ENCODE assay signal across 1 cellular context in genomic region chr19:55228403-55229031, GRCh38.
TF ChIP-seq lines count a peak whose summit lies in the region.

A gene with protein sequence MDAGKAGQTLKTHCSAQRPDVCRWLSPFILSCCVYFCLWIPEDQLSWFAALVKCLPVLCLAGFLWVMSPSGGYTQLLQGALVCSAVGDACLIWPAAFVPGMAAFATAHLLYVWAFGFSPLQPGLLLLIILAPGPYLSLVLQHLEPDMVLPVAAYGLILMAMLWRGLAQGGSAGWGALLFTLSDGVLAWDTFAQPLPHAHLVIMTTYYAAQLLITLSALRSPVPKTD (minus strand): TSS chr19:55228763. CDS start chr19:55228741, 22 bp downstream.

TF ChIP-seq in HepG2, 621 proteins besides CTCF, POLR2A, EP300 and RAD21 (continued from another document and continues in another):
- TF ChIP-seq, protein P1, sequence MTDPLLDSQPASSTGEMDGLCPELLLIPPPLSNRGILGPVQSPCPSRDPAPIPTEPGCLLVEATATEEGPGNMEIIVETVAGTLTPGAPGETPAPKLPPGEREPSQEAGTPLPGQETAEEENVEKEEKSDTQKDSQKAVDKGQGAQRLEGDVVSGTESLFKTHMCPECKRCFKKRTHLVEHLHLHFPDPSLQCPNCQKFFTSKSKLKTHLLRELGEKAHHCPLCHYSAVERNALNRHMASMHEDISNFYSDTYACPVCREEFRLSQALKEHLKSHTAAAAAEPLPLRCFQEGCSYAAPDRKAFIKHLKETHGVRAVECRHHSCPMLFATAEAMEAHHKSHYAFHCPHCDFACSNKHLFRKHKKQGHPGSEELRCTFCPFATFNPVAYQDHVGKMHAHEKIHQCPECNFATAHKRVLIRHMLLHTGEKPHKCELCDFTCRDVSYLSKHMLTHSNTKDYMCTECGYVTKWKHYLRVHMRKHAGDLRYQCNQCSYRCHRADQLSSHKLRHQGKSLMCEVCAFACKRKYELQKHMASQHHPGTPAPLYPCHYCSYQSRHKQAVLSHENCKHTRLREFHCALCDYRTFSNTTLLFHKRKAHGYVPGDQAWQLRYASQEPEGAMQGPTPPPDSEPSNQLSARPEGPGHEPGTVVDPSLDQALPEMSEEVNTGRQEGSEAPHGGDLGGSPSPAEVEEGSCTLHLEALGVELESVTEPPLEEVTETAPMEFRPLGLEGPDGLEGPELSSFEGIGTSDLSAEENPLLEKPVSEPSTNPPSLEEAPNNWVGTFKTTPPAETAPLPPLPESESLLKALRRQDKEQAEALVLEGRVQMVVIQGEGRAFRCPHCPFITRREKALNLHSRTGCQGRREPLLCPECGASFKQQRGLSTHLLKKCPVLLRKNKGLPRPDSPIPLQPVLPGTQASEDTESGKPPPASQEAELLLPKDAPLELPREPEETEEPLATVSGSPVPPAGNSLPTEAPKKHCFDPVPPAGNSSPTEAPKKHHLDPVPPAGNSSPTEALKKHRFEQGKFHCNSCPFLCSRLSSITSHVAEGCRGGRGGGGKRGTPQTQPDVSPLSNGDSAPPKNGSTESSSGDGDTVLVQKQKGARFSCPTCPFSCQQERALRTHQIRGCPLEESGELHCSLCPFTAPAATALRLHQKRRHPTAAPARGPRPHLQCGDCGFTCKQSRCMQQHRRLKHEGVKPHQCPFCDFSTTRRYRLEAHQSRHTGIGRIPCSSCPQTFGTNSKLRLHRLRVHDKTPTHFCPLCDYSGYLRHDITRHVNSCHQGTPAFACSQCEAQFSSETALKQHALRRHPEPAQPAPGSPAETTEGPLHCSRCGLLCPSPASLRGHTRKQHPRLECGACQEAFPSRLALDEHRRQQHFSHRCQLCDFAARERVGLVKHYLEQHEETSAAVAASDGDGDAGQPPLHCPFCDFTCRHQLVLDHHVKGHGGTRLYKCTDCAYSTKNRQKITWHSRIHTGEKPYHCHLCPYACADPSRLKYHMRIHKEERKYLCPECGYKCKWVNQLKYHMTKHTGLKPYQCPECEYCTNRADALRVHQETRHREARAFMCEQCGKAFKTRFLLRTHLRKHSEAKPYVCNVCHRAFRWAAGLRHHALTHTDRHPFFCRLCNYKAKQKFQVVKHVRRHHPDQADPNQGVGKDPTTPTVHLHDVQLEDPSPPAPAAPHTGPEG (CRISPR knock-in tag; IDR thresholded peaks at IDR 0.05) = no peak
- TF ChIP-seq, protein P2, sequence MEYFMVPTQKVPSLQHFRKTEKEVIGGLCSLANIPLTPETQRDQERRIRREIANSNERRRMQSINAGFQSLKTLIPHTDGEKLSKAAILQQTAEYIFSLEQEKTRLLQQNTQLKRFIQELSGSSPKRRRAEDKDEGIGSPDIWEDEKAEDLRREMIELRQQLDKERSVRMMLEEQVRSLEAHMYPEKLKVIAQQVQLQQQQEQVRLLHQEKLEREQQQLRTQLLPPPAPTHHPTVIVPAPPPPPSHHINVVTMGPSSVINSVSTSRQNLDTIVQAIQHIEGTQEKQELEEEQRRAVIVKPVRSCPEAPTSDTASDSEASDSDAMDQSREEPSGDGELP (IDR thresholded peaks at IDR 0.05; ENCODE audit: borderline replicate concordance, low read depth) = 0 out of 2 replicates have a peak, but pooled peaks have one; percentile 3
- no peak for TF ChIP-seq KLF15 (CRISPR knock-in tag; IDR thresholded peaks at IDR 0.05; ENCODE audit: borderline replicate concordance)
- TF ChIP-seq GATAD2A (CRISPR knock-in tag; IDR thresholded peaks at IDR 0.05) = peak; percentile 73
- 0 out of 2 replicates have a peak, but pooled peaks have one; percentile 24 for TF ChIP-seq SAFB2 (CRISPR knock-in tag; IDR thresholded peaks at IDR 0.05; ENCODE audit: borderline replicate concordance, low read depth)
- TF ChIP-seq ZNF761 (CRISPR knock-in tag; conservative IDR thresholded peaks at IDR 0.05) = no peak; the same call in 1 of the 2 replicates
- peak; percentile 36; the same call in 1 of the 2 replicates for TF ChIP-seq PHF8 (CRISPR knock-in tag; IDR thresholded peaks at IDR 0.05)
- no peak for TF ChIP-seq ZNF557 (CRISPR knock-in tag; IDR thresholded peaks at IDR 0.05)
- TF ChIP-seq GRHL1 (CRISPR knock-in tag; conservative IDR thresholded peaks at IDR 0.05) = no peak
- TF ChIP-seq, protein P3, sequence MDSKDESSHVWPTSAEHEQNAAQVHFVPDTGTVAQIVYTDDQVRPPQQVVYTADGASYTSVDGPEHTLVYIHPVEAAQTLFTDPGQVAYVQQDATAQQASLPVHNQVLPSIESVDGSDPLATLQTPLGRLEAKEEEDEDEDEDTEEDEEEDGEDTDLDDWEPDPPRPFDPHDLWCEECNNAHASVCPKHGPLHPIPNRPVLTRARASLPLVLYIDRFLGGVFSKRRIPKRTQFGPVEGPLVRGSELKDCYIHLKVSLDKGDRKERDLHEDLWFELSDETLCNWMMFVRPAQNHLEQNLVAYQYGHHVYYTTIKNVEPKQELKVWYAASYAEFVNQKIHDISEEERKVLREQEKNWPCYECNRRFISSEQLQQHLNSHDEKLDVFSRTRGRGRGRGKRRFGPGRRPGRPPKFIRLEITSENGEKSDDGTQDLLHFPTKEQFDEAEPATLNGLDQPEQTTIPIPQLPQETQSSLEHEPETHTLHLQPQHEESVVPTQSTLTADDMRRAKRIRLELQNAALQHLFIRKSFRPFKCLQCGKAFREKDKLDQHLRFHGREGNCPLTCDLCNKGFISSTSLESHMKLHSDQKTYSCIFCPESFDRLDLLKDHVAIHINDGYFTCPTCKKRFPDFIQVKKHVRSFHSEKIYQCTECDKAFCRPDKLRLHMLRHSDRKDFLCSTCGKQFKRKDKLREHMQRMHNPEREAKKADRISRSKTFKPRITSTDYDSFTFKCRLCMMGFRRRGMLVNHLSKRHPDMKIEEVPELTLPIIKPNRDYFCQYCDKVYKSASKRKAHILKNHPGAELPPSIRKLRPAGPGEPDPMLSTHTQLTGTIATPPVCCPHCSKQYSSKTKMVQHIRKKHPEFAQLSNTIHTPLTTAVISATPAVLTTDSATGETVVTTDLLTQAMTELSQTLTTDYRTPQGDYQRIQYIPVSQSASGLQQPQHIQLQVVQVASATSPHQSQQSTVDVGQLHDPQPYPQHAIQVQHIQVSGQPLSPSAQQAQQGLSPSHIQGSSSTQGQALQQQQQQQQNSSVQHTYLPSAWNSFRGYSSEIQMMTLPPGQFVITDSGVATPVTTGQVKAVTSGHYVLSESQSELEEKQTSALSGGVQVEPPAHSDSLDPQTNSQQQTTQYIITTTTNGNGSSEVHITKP (CRISPR knock-in tag; IDR thresholded peaks at IDR 0.05; ENCODE audit: low read depth) = peak; percentile 33; the same call in 1 of the 2 replicates
- no peak for TF ChIP-seq ATM (IDR thresholded peaks at IDR 0.05; ENCODE audit: borderline replicate concordance)
- no peak for TF ChIP-seq EZH2 (conservative IDR thresholded peaks at IDR 0.05; ENCODE audit: low read depth, low read length)
- TF ChIP-seq ZNF34 (CRISPR knock-in tag; IDR thresholded peaks at IDR 0.05; ENCODE audit: borderline replicate concordance) = no peak
- no peak for TF ChIP-seq ZFAT (CRISPR knock-in tag; conservative IDR thresholded peaks at IDR 0.05)
- no peak for TF ChIP-seq PAX8 (CRISPR knock-in tag; IDR thresholded peaks at IDR 0.05; ENCODE audit: borderline replicate concordance)
- no peak for TF ChIP-seq ZNF484 (CRISPR knock-in tag; IDR thresholded peaks at IDR 0.05; ENCODE audit: borderline replicate concordance, low read depth)
- TF ChIP-seq, protein P4, sequence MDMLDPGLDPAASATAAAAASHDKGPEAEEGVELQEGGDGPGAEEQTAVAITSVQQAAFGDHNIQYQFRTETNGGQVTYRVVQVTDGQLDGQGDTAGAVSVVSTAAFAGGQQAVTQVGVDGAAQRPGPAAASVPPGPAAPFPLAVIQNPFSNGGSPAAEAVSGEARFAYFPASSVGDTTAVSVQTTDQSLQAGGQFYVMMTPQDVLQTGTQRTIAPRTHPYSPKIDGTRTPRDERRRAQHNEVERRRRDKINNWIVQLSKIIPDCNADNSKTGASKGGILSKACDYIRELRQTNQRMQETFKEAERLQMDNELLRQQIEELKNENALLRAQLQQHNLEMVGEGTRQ (IDR thresholded peaks at IDR 0.05; ENCODE audit: low read depth, low read length) = no peak
- TF ChIP-seq, protein P4 (CRISPR knock-in tag; IDR thresholded peaks at IDR 0.05; ENCODE audit: borderline replicate concordance) = no peak
- TF ChIP-seq ZNF546 (CRISPR knock-in tag; conservative IDR thresholded peaks at IDR 0.05) = 0 out of 2 replicates have a peak, but pooled peaks have one; percentile 1
- TF ChIP-seq ZNF138 (CRISPR knock-in tag; IDR thresholded peaks at IDR 0.05; ENCODE audit: low read depth) = no peak
- TF ChIP-seq ZNF337 (CRISPR knock-in tag; IDR thresholded peaks at IDR 0.05; ENCODE audit: borderline replicate concordance, low read depth) = no peak
- peak; percentile 34; the same call in 1 of the 2 replicates for TF ChIP-seq PHF20 (CRISPR knock-in tag; IDR thresholded peaks at IDR 0.05)
- TF ChIP-seq, protein P5, sequence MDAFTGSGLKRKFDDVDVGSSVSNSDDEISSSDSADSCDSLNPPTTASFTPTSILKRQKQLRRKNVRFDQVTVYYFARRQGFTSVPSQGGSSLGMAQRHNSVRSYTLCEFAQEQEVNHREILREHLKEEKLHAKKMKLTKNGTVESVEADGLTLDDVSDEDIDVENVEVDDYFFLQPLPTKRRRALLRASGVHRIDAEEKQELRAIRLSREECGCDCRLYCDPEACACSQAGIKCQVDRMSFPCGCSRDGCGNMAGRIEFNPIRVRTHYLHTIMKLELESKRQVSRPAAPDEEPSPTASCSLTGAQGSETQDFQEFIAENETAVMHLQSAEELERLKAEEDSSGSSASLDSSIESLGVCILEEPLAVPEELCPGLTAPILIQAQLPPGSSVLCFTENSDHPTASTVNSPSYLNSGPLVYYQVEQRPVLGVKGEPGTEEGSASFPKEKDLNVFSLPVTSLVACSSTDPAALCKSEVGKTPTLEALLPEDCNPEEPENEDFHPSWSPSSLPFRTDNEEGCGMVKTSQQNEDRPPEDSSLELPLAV (CRISPR knock-in tag; conservative IDR thresholded peaks at IDR 0.05; ENCODE audit: low read depth) = no peak
- peak; percentile 67 for TF ChIP-seq BORCS8-MEF2B (CRISPR knock-in tag; IDR thresholded peaks at IDR 0.05)
- TF ChIP-seq ZBTB34 (CRISPR knock-in tag; IDR thresholded peaks at IDR 0.05) = no peak
- no peak for TF ChIP-seq ZNF431 (CRISPR knock-in tag; IDR thresholded peaks at IDR 0.05; ENCODE audit: borderline replicate concordance, low read depth)
- TF ChIP-seq ZNF333 (CRISPR knock-in tag; IDR thresholded peaks at IDR 0.05; ENCODE audit: borderline replicate concordance) = no peak; the same call in 1 of the 2 replicates
- TF ChIP-seq MAFG (CRISPR knock-in tag; IDR thresholded peaks at IDR 0.05) = no peak
- TF ChIP-seq ZBTB49 (CRISPR knock-in tag; IDR thresholded peaks at IDR 0.05; ENCODE audit: borderline replicate concordance) = no peak
- no peak for TF ChIP-seq SIX1 (CRISPR knock-in tag; IDR thresholded peaks at IDR 0.05; ENCODE audit: borderline replicate concordance)
- TF ChIP-seq ZNF598 (CRISPR knock-in tag; IDR thresholded peaks at IDR 0.05; ENCODE audit: borderline replicate concordance) = no peak
- no peak for TF ChIP-seq ATRX (CRISPR knock-in tag; IDR thresholded peaks at IDR 0.05; ENCODE audit: borderline replicate concordance)
- 0 out of 2 replicates have a peak, but pooled peaks have one; percentile 24 for TF ChIP-seq YEATS4 (CRISPR knock-in tag; IDR thresholded peaks at IDR 0.05; ENCODE audit: borderline replicate concordance)
- TF ChIP-seq ZNF720 (CRISPR knock-in tag; IDR thresholded peaks at IDR 0.05) = no peak
- TF ChIP-seq ZNF891 (CRISPR knock-in tag; IDR thresholded peaks at IDR 0.05) = no peak
- TF ChIP-seq PCBP1 (IDR thresholded peaks at IDR 0.05; ENCODE audit: borderline replicate concordance, low read depth, low read length) = no peak
